8 cellular contexts compared by ENCODE assay signal in genomic region chr15:92819312-92820232, GRCh38.
DNase-seq lines count a peak whose midpoint lies in the region; ATAC-seq, FAIRE-seq and TF ChIP-seq lines count a peak whose summit lies in the region.

No MANE protein-coding gene starts in this region.

- no peak for TF ChIP-seq POLR2A in spleen (IDR thresholded peaks at IDR 0.05)

- H3K36me3 ChIP-seq in MG63 (no peaks in the 10 kb centered on the region), spleen (no peaks in the 10 kb centered on the region)

- H3K4me3 ChIP-seq in MG63 (peak overlapping the region; percentile 32), spleen (peak overlapping the region; percentile 33 to 66 (median 38))

- FAIRE-seq in islet of Langerhans (lab: Jason Lieb, UNC): peak; percentile 77

- H3K9me3 ChIP-seq in MG63 (no peaks in the 10 kb centered on the region), spleen (no peaks in the 10 kb centered on the region)

- DNase-seq in MG63 (no peak), amniotic epithelial cell (ENCODE audit: low read depth) (peak; percentile 28), spleen (no peak), mesenteric fat pad (ENCODE audit: low spot score) (no peak)
- no peak for DNase-seq in stimulated activated CD4-positive, alpha-beta T cell treated with anti-CD3 and anti-CD28 coated beads, Interleukin-1b, Interleukin-23, amount 100 ng/mL, for 48 hours
- no peak for DNase-seq in stimulated activated CD4-positive, alpha-beta T cell treated with anti-CD3 and anti-CD28 coated beads, Interleukin-4, amount 100 ng/mL, for 4 hours

- 43 to 50% (median 49%) methylated on average over 16 of the region's 16 CpGs for WGBS in spleen, 5 donors

- TF ChIP-seq CTCF in spleen (IDR thresholded peaks at IDR 0.05 in 8 of 11, conservative IDR thresholded peaks at IDR 0.05 in 3 of 11): no peak

- ATAC-seq in GM18498 (IDR thresholded peaks at IDR 0.05; ENCODE audit: unreplicated experiment): peak; percentile 10

- intact Hi-C loops in spleen (cut with DNase I; ENCODE audit: low total_unique reads): no loop called here

- H3K27ac ChIP-seq in spleen: peak overlapping the region; percentile 71 to 90 (median 83)

- H3K4me1 ChIP-seq in spleen: peaks cover 11 to 65% (median 35%) of the 10 kb centered on the region in 6 donors

- no peaks in the 10 kb centered on the region for H3K27me3 ChIP-seq in MG63
- no peaks in the 10 kb centered on the region for H3K27me3 ChIP-seq in spleen (replicated peaks in 1 of 7)
